ENCODE assay signal across 9 cellular contexts in genomic region chr4:20299515-20299914, GRCh38. TPM values are rescaled to one million over a fixed set of nuclear protein-coding genes. Genes with fewer than 3 reads are reported as not detected.
DNase-seq lines count a peak whose midpoint lies in the region; ATAC-seq and TF ChIP-seq lines count a peak whose summit lies in the region.
"Had no signal": no experiment of that assay in that cellular context is flagged by ENCODE, and none has a peak within 500 bp of the region (broad histone marks: within the 10 kb centered on the region; RNA-seq: fewer than 3 reads in every experiment).

No MANE protein-coding gene starts in this region.

- no peak overlapping the region for H3K27ac ChIP-seq in CD8-positive, alpha-beta T cell (ENCODE audit: low read depth, low read length)
- H3K27ac ChIP-seq: transverse colon had no signal

- TF ChIP-seq CTCF in epithelial cell of proximal tubule (conservative IDR thresholded peaks at IDR 0.05; ENCODE audit: low read depth, low read length): peak; percentile 73
- TF ChIP-seq CTCF in progenitor cell of endocrine pancreas (IDR thresholded peaks at IDR 0.05; ENCODE audit: unreplicated experiment): peak; percentile 51
- no peak for TF ChIP-seq CTCF in lower leg skin (IDR thresholded peaks at IDR 0.05)
- no peak for TF ChIP-seq CTCF in CD8-positive, alpha-beta T cell (IDR thresholded peaks at IDR 0.05)

- no peaks in the 10 kb centered on the region for H3K36me3 ChIP-seq in CD8-positive, alpha-beta T cell (ENCODE audit: insufficient read depth, low read length)
- H3K36me3 ChIP-seq: transverse colon had no signal

- no peaks in the 10 kb centered on the region for H3K4me1 Mint-ChIP-seq in progenitor cell of endocrine pancreas (ENCODE audit: low read depth)
- H3K4me1 Mint-ChIP-seq in CD8-positive, alpha-beta T cell (ENCODE audit: low read depth): no peaks in the 10 kb centered on the region

- no peak overlapping the region for H3K27ac Mint-ChIP-seq in progenitor cell of endocrine pancreas
- no peak overlapping the region for H3K27ac Mint-ChIP-seq in CD8-positive, alpha-beta T cell

- no peaks in the 10 kb centered on the region for H3K27me3 ChIP-seq in CD8-positive, alpha-beta T cell (ENCODE audit: insufficient read depth, low read length)
- H3K27me3 ChIP-seq: transverse colon had no signal

- no peaks in the 10 kb centered on the region for H3K9me3 ChIP-seq in CD8-positive, alpha-beta T cell (ENCODE audit: low read length)
- H3K9me3 ChIP-seq: transverse colon had no signal

- WGBS in lower leg skin, 2 donors: 67 to 68% methylated on average over 3 of the region's 3 CpGs

- H3K9me3 Mint-ChIP-seq in progenitor cell of endocrine pancreas (ENCODE audit: low read depth): no peaks in the 10 kb centered on the region
- H3K9me3 Mint-ChIP-seq in CD8-positive, alpha-beta T cell: no peaks in the 10 kb centered on the region

- POLR2A ChIA-PET in CD8-positive, alpha-beta T cell (lab: Charles Lee): no interaction called here

- no peaks in the 10 kb centered on the region for H3K4me1 ChIP-seq in CD8-positive, alpha-beta T cell (ENCODE audit: insufficient read depth, low read length)
- H3K4me1 ChIP-seq: transverse colon had no signal

- H3K4me3 ChIP-seq in epithelial cell of proximal tubule (ENCODE audit: low read depth, low read length) (no peak overlapping the region), lower leg skin (ENCODE audit: low read depth, poor library complexity, severe bottlenecking) (no peak overlapping the region)
- no peak overlapping the region for H3K4me3 ChIP-seq in CD8-positive, alpha-beta T cell (ENCODE audit: low read depth, low read length)
- H3K4me3 ChIP-seq: transverse colon had no signal

- ATAC-seq in CD8-positive, alpha-beta T cell: no peak
- ATAC-seq in GM18498 (IDR thresholded peaks at IDR 0.05; ENCODE audit: unreplicated experiment): no peak

- CTCF ChIA-PET in CD8-positive, alpha-beta T cell (lab: Charles Lee): no interaction called here

- no peaks in the 10 kb centered on the region for H3K36me3 Mint-ChIP-seq in progenitor cell of endocrine pancreas (ENCODE audit: insufficient read depth)
- H3K36me3 Mint-ChIP-seq in CD8-positive, alpha-beta T cell: no peaks in the 10 kb centered on the region

- TF ChIP-seq POLR2A in lower leg skin (IDR thresholded peaks at IDR 0.05): no peak

- no peaks in the 10 kb centered on the region for H3K27me3 Mint-ChIP-seq in progenitor cell of endocrine pancreas
- H3K27me3 Mint-ChIP-seq in CD8-positive, alpha-beta T cell (ENCODE audit: low read depth): no peaks in the 10 kb centered on the region

- DNase-seq in H4 (ENCODE audit: low spot score) (peak; percentile 31), OCI-M1 (lab: John Stamatoyannopoulos, UW) (peak; percentile 69), epithelial cell of proximal tubule (ENCODE audit: low read depth) (no peak), progenitor cell of endocrine pancreas (ENCODE audit: low spot score, unreplicated experiment) (no peak), lower leg skin (ENCODE audit: low spot score in 2 of 2) (no peak), retina (no peak)
- no peak for DNase-seq in CD8-positive, alpha-beta T cell
- DNase-seq: transverse colon had no signal

- intact Hi-C loops in lower leg skin (cut with DNase I; ENCODE audit: low total_unique reads): no loop called here
- intact Hi-C loops in CD8-positive, alpha-beta T cell (cut with DNase I, micrococcal nuclease): no loop called here

- H3K4me3 Mint-ChIP-seq in progenitor cell of endocrine pancreas (ENCODE audit: low read depth): no peak overlapping the region
- no peak overlapping the region for H3K4me3 Mint-ChIP-seq in CD8-positive, alpha-beta T cell

RNA-seq across cellular contexts. Expression of gene SLIT2, which starts 47.8 kb away (rescaled TPM):
- 3.4 and 9.1 TPM in 2 replicates for total RNA-seq in H4 (2014; rRNA removed; shearing (Covaris generic))
- total RNA-seq in epithelial cell of proximal tubule (1.4 and 2.5 TPM in 2 replicates), progenitor cell of endocrine pancreas (11.6 and 13.1 TPM in 2 replicates), lower leg skin (1 to 10 TPM in 3 of 4 donors, under 1 TPM in 1; 0.97 to 4.2 (median 3.8) TPM)
- not detected for total RNA-seq in CD8-positive, alpha-beta T cell

Comparison
In these comparisons a context has a peak if more than half of its experiments do, and no peak if none do; other contexts are left out.
1. DNase-seq: peak in H4 (single experiment) and OCI-M1 (single experiment); none in epithelial cell of proximal tubule (single experiment), progenitor cell of endocrine pancreas (single experiment), lower leg skin (0 of 2), CD8-positive, alpha-beta T cell (0 of 7) and retina (single experiment).
2. CTCF ChIP-seq: peak in epithelial cell of proximal tubule (single experiment) and progenitor cell of endocrine pancreas (single experiment); none in lower leg skin (0 of 3) and CD8-positive, alpha-beta T cell (single experiment).